ENCODE assay signal across 10 cellular contexts in the genomic region with DNA sequence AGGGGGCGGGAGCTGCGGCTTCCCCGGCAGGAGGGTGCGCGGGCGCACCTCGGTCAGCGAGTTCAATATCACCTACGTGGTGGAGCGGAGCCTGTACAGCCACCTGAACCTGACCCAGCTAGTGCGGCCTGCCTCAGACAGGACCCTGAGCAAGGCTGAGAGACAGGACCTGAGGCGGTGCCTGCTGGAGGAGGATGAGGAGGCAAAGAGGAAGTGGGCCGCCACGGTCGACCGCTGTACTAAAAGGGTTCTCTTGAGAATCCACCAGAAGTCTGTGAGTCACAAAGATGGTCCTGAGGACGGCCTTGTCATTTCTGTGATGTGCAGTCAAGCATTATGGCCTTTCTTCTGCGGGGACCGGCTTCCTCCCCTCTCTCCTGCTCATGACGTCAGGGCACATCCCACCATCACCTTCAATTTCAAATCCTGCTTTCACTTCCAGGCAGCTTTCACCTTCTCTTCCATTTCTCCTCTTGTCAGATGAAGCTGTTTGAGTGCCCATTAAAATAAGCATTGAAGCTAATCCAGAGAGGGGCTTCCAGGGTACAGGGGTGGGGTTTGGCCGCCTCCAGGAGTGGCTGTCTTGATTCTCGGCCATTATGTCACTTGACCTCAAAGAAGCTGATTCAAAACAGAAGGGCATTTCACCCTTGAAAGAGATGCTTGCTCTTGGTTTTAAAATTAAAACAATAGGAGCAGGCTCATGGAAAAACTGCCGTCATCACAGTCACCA.
DNase-seq lines count a peak whose midpoint lies in the region; ATAC-seq, FAIRE-seq and TF ChIP-seq lines count a peak whose summit lies in the region.
"Had no signal": no experiment of that assay in that cellular context is flagged by ENCODE, and none has a peak within 500 bp of the region (broad histone marks: within the 10 kb centered on the region; RNA-seq: fewer than 3 reads in every experiment).

No MANE protein-coding gene starts in this region.

- no peak overlapping the region for H3K4me3 Mint-ChIP-seq in stimulated activated naive CD8-positive, alpha-beta T cell treated with anti-CD3 and anti-CD28 coated beads, Interleukin-15, amount 100 ng/mL, for 72 hours
- no peak overlapping the region for H3K4me3 Mint-ChIP-seq in astrocyte (ENCODE audit: unreplicated experiment)

- POLR2A ChIA-PET in A673 (lab: Charles Lee; ENCODE audit: low non-redundant PET) = no interaction called here

- CTCF ChIA-PET in A673 (lab: Charles Lee) = no interaction called here

- H3K4me3 ChIP-seq in astrocyte (ENCODE audit: insufficient read depth, low read depth, low read length) (no peak overlapping the region), vagina (no peak overlapping the region), A673 (ENCODE audit: low read depth, low read length, poor library complexity, severe bottlenecking) (no peak overlapping the region)
- H3K4me3 ChIP-seq: lung had no signal

- TF ChIP-seq CTCF in astrocyte (IDR thresholded peaks at IDR 0.05; ENCODE audit: insufficient read depth, low read depth, low read length) = no peak
- no peak for TF ChIP-seq CTCF in vagina (IDR thresholded peaks at IDR 0.05)
- TF ChIP-seq CTCF in A673 (conservative IDR thresholded peaks at IDR 0.05; ENCODE audit: low read depth, low read length) = no peak

- peak; percentile 6 for DNase-seq in stimulated activated naive CD8-positive, alpha-beta T cell treated with anti-CD3 and anti-CD28 coated beads, Interleukin-15, Interleukin-2, amounts not matched to agents 100 U/mL and 50 U/mL, for 24 hours
- no peak for DNase-seq in stimulated activated naive CD8-positive, alpha-beta T cell treated with anti-CD3 and anti-CD28 coated beads, Interleukin-15, amount 100 ng/mL, for 72 hours
- DNase-seq in astrocyte (ENCODE audit: low read depth) = no peak
- no peak for DNase-seq in vagina (ENCODE audit: extremely low spot score in 2 of 2)
- no peak for DNase-seq in SHP77 treated with DMSO at 0.1 percent for 48 hours (lab: John Stamatoyannopoulos, UW)
- no peak for DNase-seq in HPDE6-E6E7 (ENCODE audit: extremely low spot score)
- DNase-seq in A673 (ENCODE audit: low spot score) = no peak
- DNase-seq: NCI-H1105 treated with DMSO at 0.1 percent for 48 hours had no signal

- TF ChIP-seq POLR2A in vagina (IDR thresholded peaks at IDR 0.05) = no peak

- no peaks in the 10 kb centered on the region for H3K9me3 ChIP-seq in astrocyte (ENCODE audit: insufficient read depth, low read depth, low read length)
- H3K9me3 ChIP-seq in vagina = no peaks in the 10 kb centered on the region
- no peaks in the 10 kb centered on the region for H3K9me3 ChIP-seq in A673 (ENCODE audit: low read depth, low read length, poor library complexity, severe bottlenecking)

- H3K79me2 ChIP-seq in astrocyte (ENCODE audit: insufficient read depth, low read length) = no peaks in the 10 kb centered on the region

- H3K27me3 ChIP-seq in astrocyte (ENCODE audit: insufficient read depth, low read length) (no peaks in the 10 kb centered on the region), vagina (no peaks in the 10 kb centered on the region), A673 (replicated peaks; ENCODE audit: insufficient read depth, low read depth, low read length, poor library complexity) (no peaks in the 10 kb centered on the region)

- H2AFZ ChIP-seq in astrocyte (ENCODE audit: low read depth, low read length) = no peak overlapping the region

- H3K27ac ChIP-seq in astrocyte (ENCODE audit: low read depth, low read length) = peak overlapping the region; percentile 15
- peak overlapping the region; percentile 75 for H3K27ac ChIP-seq in vagina
- no peak overlapping the region for H3K27ac ChIP-seq in A673 (ENCODE audit: low read depth, low read length, poor library complexity, severe bottlenecking)

- H4K20me1 ChIP-seq in astrocyte (ENCODE audit: insufficient read depth, low read length) = no peaks in the 10 kb centered on the region

- no peaks in the 10 kb centered on the region for H3K27me3 Mint-ChIP-seq in stimulated activated naive CD8-positive, alpha-beta T cell treated with anti-CD3 and anti-CD28 coated beads, Interleukin-15, amount 100 ng/mL, for 72 hours
- no peaks in the 10 kb centered on the region for H3K27me3 Mint-ChIP-seq in astrocyte (ENCODE audit: low read depth, unreplicated experiment)

- intact Hi-C loops in vagina (cut with DNase I) (no loop called here), A673 (cut with micrococcal nuclease; ENCODE audit: unreplicated experiment) (no loop called here)

- no peak overlapping the region for H3K27ac Mint-ChIP-seq in stimulated activated naive CD8-positive, alpha-beta T cell treated with anti-CD3 and anti-CD28 coated beads, Interleukin-15, amount 100 ng/mL, for 72 hours
- H3K27ac Mint-ChIP-seq in astrocyte (ENCODE audit: unreplicated experiment) = peak overlapping the region; percentile 53

- no peaks in the 10 kb centered on the region for H3K4me1 Mint-ChIP-seq in stimulated activated naive CD8-positive, alpha-beta T cell treated with anti-CD3 and anti-CD28 coated beads, Interleukin-15, amount 100 ng/mL, for 72 hours
- H3K4me1 Mint-ChIP-seq in astrocyte (ENCODE audit: low read depth, unreplicated experiment) = peaks cover 39% of the 10 kb centered on the region

- H3K4me2 ChIP-seq in astrocyte (ENCODE audit: low read length) = no peak overlapping the region

- peaks cover 28% of the 10 kb centered on the region for H3K36me3 Mint-ChIP-seq in astrocyte (ENCODE audit: low read depth, unreplicated experiment)

- ATAC-seq in stimulated activated naive CD8-positive, alpha-beta T cell treated with anti-CD3 and anti-CD28 coated beads, Interleukin-15, Interleukin-2, amounts not matched to agents 100 U/mL and 50 U/mL, for 24 hours = peak; percentile 60
- no peak for ATAC-seq in stimulated activated naive CD8-positive, alpha-beta T cell treated with anti-CD3 and anti-CD28 coated beads, Interleukin-15, amount 100 ng/mL, for 72 hours
- ATAC-seq in HG03066 (IDR thresholded peaks at IDR 0.05; ENCODE audit: low read depth, unreplicated experiment) = peak; percentile 94

- H3K4me1 ChIP-seq in astrocyte (ENCODE audit: insufficient read depth, low read length) (peaks cover 43% of the 10 kb centered on the region), vagina (peaks cover 67% of the 10 kb centered on the region), A673 (ENCODE audit: insufficient read depth, low read length, poor library complexity, severe bottlenecking) (peaks cover 12% of the 10 kb centered on the region)

- H3K36me3 ChIP-seq in astrocyte (ENCODE audit: insufficient read depth, low read length) (peaks cover 8% of the 10 kb centered on the region), vagina (peaks cover 0 to 10% of the 10 kb centered on the region in 2 donors), A673 (ENCODE audit: insufficient read depth, low read length, poor library complexity, severe bottlenecking) (no peaks in the 10 kb centered on the region)

- no peak overlapping the region for H3K9ac ChIP-seq in astrocyte (ENCODE audit: low read length)

- no TSS peak for BruUV-seq in A673 (replicated peaks; lab: Mats Ljungman, UMichigan)

- FAIRE-seq in astrocyte (lab: Jason Lieb, UNC) = no peak

- no peaks in the 10 kb centered on the region for H3K9me3 Mint-ChIP-seq in stimulated activated naive CD8-positive, alpha-beta T cell treated with anti-CD3 and anti-CD28 coated beads, Interleukin-15, amount 100 ng/mL, for 72 hours
- no peaks in the 10 kb centered on the region for H3K9me3 Mint-ChIP-seq in astrocyte (ENCODE audit: unreplicated experiment)
